8 cellular contexts compared by ENCODE assay signal in genomic region chr2:3302751-3303582, GRCh38.
DNase-seq lines count a peak whose midpoint lies in the region; ATAC-seq lines count a peak whose summit lies in the region.

No MANE protein-coding gene starts in this region.

- 85% methylated on average over 25 of the region's 25 CpGs for WGBS in mesenchymal stem cell

- peaks cover 45% of the 10 kb centered on the region for H3K79me1 ChIP-seq in mesenchymal stem cell (replicated peaks; ENCODE audit: low read length, poor library complexity, severe bottlenecking)

- peak overlapping the region; percentile 48 for H2AFZ ChIP-seq in mesenchymal stem cell (ENCODE audit: low read depth, low read length)

- H3K18ac ChIP-seq in mesenchymal stem cell (ENCODE audit: low read depth in 1 of 2, low read length in 2 of 2) = peak overlapping the region; percentile 90 to 92

- H3K9me3 ChIP-seq in mesenchymal stem cell (ENCODE audit: control insufficient read depth, low read length) = no peaks in the 10 kb centered on the region

- H3K36me3 ChIP-seq in mesenchymal stem cell (ENCODE audit: control insufficient read depth in 1 of 2, insufficient read depth in 2 of 2, low read depth in 1 of 2, low read length in 2 of 2) = peaks cover 5 to 17% of the 10 kb centered on the region in 2 experiments

- peak overlapping the region; percentile 47 for H3K27ac ChIP-seq in angular gyrus (ENCODE audit: low read depth, low read length)
- H3K27ac ChIP-seq in mesenchymal stem cell (ENCODE audit: low read length, poor library complexity, severe bottlenecking) = no peak overlapping the region

- peak overlapping the region; percentile 65 for H2BK120ac ChIP-seq in mesenchymal stem cell (ENCODE audit: low read depth, low read length)

- peak overlapping the region in 1 of 2 experiments; percentile 69 for H3K4me3 ChIP-seq in mesenchymal stem cell (ENCODE audit: insufficient read depth in 1 of 2, low read depth in 1 of 2, low read length in 2 of 2)

- H4K8ac ChIP-seq in mesenchymal stem cell (ENCODE audit: low read length) = peak overlapping the region; percentile 99

- H2BK12ac ChIP-seq in mesenchymal stem cell (ENCODE audit: low read length in 2 of 2) = peak overlapping the region in 1 of 2 experiments; percentile 59

- DNase-seq in mesenchymal stem cell (no peak), UCSD-AML1 (lab: John Stamatoyannopoulos, UW; ENCODE audit: unreplicated experiment) (no peak), epidermal melanocyte (ENCODE audit: insufficient read length, low spot score) (no peak), NCI-H524 treated with DMSO at 0.1 percent for 48 hours (lab: John Stamatoyannopoulos, UW) (no peak)

- H3K4ac ChIP-seq in mesenchymal stem cell (ENCODE audit: low read depth in 1 of 2, low read length in 2 of 2) = peak overlapping the region; percentile 84 to 85

- peak overlapping the region; percentile 83 for H3K9ac ChIP-seq in mesenchymal stem cell (ENCODE audit: low read length)

- H2BK15ac ChIP-seq in mesenchymal stem cell (ENCODE audit: low read depth, poor library complexity, severe bottlenecking) = peak overlapping the region; percentile 60

- H3K4me2 ChIP-seq in mesenchymal stem cell (ENCODE audit: low read length, poor library complexity, severe bottlenecking) = peak overlapping the region; percentile 2

- no peaks in the 10 kb centered on the region for H3K27me3 ChIP-seq in mesenchymal stem cell (ENCODE audit: control insufficient read depth in 1 of 2, insufficient read depth in 1 of 2, low read length in 2 of 2)

- H3K23ac ChIP-seq in mesenchymal stem cell (ENCODE audit: low read length in 2 of 2) = peak overlapping the region in 1 of 2 experiments; percentile 41

- no peak overlapping the region for H2BK5ac ChIP-seq in mesenchymal stem cell (ENCODE audit: low read depth, low read length, poor library complexity, severe bottlenecking)

- peak overlapping the region; percentile 19 for H2AK5ac ChIP-seq in mesenchymal stem cell (ENCODE audit: low read length, severe bottlenecking)

- H3K14ac ChIP-seq in mesenchymal stem cell (ENCODE audit: low read length in 2 of 2) = peak overlapping the region in 1 of 2 experiments; percentile 80

- H4K91ac ChIP-seq in mesenchymal stem cell (ENCODE audit: low read length) = peak overlapping the region; percentile 93

- ATAC-seq in GM19452 (IDR thresholded peaks at IDR 0.05; ENCODE audit: unreplicated experiment) = peak; percentile 17
- peak; percentile 14 for ATAC-seq in HG03196 (IDR thresholded peaks at IDR 0.05; ENCODE audit: unreplicated experiment)
- ATAC-seq in HG03439 (IDR thresholded peaks at IDR 0.05; ENCODE audit: unreplicated experiment) = no peak

- peaks cover 9% of the 10 kb centered on the region for H3K4me1 ChIP-seq in mesenchymal stem cell (ENCODE audit: control insufficient read depth, insufficient read depth, low read depth, low read length)
